In genomic region chr19:10115392-10116084, GRCh38 we compare ENCODE assay signal across 2 cellular contexts.
A peak's percentile ranks its signal among the peaks of the same experiment; 100 is the strongest.
TF ChIP-seq lines count a peak whose summit lies in the region.

No MANE protein-coding gene starts in this region.

TF ChIP-seq in A549, 52 proteins besides CTCF, POLR2A, EP300 and RAD21:
- TF ChIP-seq POLR2AphosphoS2 (conservative IDR thresholded peaks at IDR 0.05; ENCODE audit: low read length): peak; percentile 61; the same call in 1 of the 2 replicates
- TF ChIP-seq JUN (IDR thresholded peaks at IDR 0.05): no peak

TF ChIP-seq in H1, 55 proteins besides CTCF, POLR2A, EP300 and RAD21:
- TF ChIP-seq POLR2AphosphoS5 (IDR thresholded peaks at IDR 0.05; ENCODE audit: low read depth, low read length) (peak; percentile 81), SIRT6 (IDR thresholded peaks at IDR 0.05; ENCODE audit: low read length) (no peak)
TF ChIP-seq in H1: peak in this region for 1.
